Comparison of ENCODE assay signal across 1 cellular context in genomic region chr14:20631821-20632389, GRCh38.
A peak's percentile ranks its signal among the peaks of the same experiment; 100 is the strongest.
TF ChIP-seq lines count a peak whose summit lies in the region.

No MANE protein-coding gene starts in this region.

TF ChIP-seq in HepG2, 621 proteins besides CTCF, POLR2A, EP300 and RAD21 (continued from another document and continues in another):
- 0 out of 2 replicates have a peak, but pooled peaks have one; percentile 41 for TF ChIP-seq GLMP (CRISPR knock-in tag; IDR thresholded peaks at IDR 0.05; ENCODE audit: borderline replicate concordance)
- TF ChIP-seq ZSCAN9 (CRISPR knock-in tag; IDR thresholded peaks at IDR 0.05; ENCODE audit: borderline replicate concordance) = 0 out of 2 replicates have a peak, but pooled peaks have one; percentile 18
- no peak for TF ChIP-seq SOX13 (IDR thresholded peaks at IDR 0.05)
- 0 out of 4 replicates have a peak, but pooled peaks of 1 of the 2 experiments have one; percentile 10 for TF ChIP-seq SOX13 (CRISPR knock-in tag; conservative IDR thresholded peaks at IDR 0.05 in 1 of 2, IDR thresholded peaks at IDR 0.05 in 1 of 2)
- TF ChIP-seq NFATC3 (CRISPR knock-in tag; IDR thresholded peaks at IDR 0.05) = no peak
- TF ChIP-seq RBAK (CRISPR knock-in tag; IDR thresholded peaks at IDR 0.05) = no peak
- TF ChIP-seq TBX2 (CRISPR knock-in tag; IDR thresholded peaks at IDR 0.05; ENCODE audit: borderline replicate concordance) = 0 out of 2 replicates have a peak, but pooled peaks have one; percentile 29
- TF ChIP-seq ZNF552 (CRISPR knock-in tag; IDR thresholded peaks at IDR 0.05; ENCODE audit: borderline replicate concordance) = no peak
- TF ChIP-seq MTERF4 (CRISPR knock-in tag; IDR thresholded peaks at IDR 0.05) = no peak
- TF ChIP-seq ZBTB3 (CRISPR knock-in tag; IDR thresholded peaks at IDR 0.05; ENCODE audit: borderline replicate concordance, low read depth) = no peak
- TF ChIP-seq SP4 (CRISPR knock-in tag; IDR thresholded peaks at IDR 0.05) = 0 out of 2 replicates have a peak, but pooled peaks have one; percentile 22
- TF ChIP-seq GATAD2A (CRISPR knock-in tag; IDR thresholded peaks at IDR 0.05) = peak; percentile 25; the same call in 1 of the 2 replicates
- no peak for TF ChIP-seq ZFY (CRISPR knock-in tag; IDR thresholded peaks at IDR 0.05)
- 0 out of 2 replicates have a peak, but pooled peaks have one; percentile 38 for TF ChIP-seq FOSL2 (CRISPR knock-in tag; IDR thresholded peaks at IDR 0.05)
- TF ChIP-seq SNAPC4 (CRISPR knock-in tag; IDR thresholded peaks at IDR 0.05) = no peak
- peak; percentile 85 for TF ChIP-seq SAP130 (CRISPR knock-in tag; IDR thresholded peaks at IDR 0.05; ENCODE audit: low read depth)
- TF ChIP-seq ZNF468 (CRISPR knock-in tag; IDR thresholded peaks at IDR 0.05) = no peak
- 0 out of 2 replicates have a peak, but pooled peaks have one; percentile 52 for TF ChIP-seq ZFP41 (CRISPR knock-in tag; IDR thresholded peaks at IDR 0.05; ENCODE audit: borderline replicate concordance)
- peak; percentile 61 to 92 for TF ChIP-seq REST (IDR thresholded peaks at IDR 0.05; ENCODE audit: borderline replicate concordance in 1 of 2, low read depth in 1 of 2, low read length in 2 of 2)
- no peak for TF ChIP-seq ZNF446 (CRISPR knock-in tag; IDR thresholded peaks at IDR 0.05)
- 0 out of 4 replicates have a peak, but pooled peaks of 1 of the 2 experiments have one; percentile 23 for TF ChIP-seq KLF16 (CRISPR knock-in tag; IDR thresholded peaks at IDR 0.05)
- no peak for TF ChIP-seq ZBTB38 (CRISPR knock-in tag; IDR thresholded peaks at IDR 0.05)
- TF ChIP-seq ZSCAN31 (CRISPR knock-in tag; IDR thresholded peaks at IDR 0.05; ENCODE audit: low read depth) = 0 out of 2 replicates have a peak, but pooled peaks have one; percentile 52
- peak; percentile 60; the same call in 1 of the 2 replicates for TF ChIP-seq ZNF772 (CRISPR knock-in tag; IDR thresholded peaks at IDR 0.05)
- TF ChIP-seq, protein P1, sequence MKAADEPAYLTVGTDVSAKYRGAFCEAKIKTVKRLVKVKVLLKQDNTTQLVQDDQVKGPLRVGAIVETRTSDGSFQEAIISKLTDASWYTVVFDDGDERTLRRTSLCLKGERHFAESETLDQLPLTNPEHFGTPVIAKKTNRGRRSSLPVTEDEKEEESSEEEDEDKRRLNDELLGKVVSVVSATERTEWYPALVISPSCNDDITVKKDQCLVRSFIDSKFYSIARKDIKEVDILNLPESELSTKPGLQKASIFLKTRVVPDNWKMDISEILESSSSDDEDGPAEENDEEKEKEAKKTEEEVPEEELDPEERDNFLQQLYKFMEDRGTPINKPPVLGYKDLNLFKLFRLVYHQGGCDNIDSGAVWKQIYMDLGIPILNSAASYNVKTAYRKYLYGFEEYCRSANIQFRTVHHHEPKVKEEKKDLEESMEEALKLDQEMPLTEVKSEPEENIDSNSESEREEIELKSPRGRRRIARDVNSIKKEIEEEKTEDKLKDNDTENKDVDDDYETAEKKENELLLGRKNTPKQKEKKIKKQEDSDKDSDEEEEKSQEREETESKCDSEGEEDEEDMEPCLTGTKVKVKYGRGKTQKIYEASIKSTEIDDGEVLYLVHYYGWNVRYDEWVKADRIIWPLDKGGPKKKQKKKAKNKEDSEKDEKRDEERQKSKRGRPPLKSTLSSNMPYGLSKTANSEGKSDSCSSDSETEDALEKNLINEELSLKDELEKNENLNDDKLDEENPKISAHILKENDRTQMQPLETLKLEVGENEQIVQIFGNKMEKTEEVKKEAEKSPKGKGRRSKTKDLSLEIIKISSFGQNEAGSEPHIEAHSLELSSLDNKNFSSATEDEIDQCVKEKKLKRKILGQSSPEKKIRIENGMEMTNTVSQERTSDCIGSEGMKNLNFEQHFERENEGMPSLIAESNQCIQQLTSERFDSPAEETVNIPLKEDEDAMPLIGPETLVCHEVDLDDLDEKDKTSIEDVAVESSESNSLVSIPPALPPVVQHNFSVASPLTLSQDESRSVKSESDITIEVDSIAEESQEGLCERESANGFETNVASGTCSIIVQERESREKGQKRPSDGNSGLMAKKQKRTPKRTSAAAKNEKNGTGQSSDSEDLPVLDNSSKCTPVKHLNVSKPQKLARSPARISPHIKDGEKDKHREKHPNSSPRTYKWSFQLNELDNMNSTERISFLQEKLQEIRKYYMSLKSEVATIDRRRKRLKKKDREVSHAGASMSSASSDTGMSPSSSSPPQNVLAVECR (CRISPR knock-in tag; IDR thresholded peaks at IDR 0.05; ENCODE audit: borderline replicate concordance) = peak; percentile 56; the same call in 1 of the 2 replicates
- 0 out of 2 replicates have a peak, but pooled peaks have one; percentile 30 for TF ChIP-seq GATAD1 (CRISPR knock-in tag; IDR thresholded peaks at IDR 0.05)
- 0 out of 2 replicates have a peak, but pooled peaks have one; percentile 25 for TF ChIP-seq ZNF558 (CRISPR knock-in tag; IDR thresholded peaks at IDR 0.05; ENCODE audit: borderline replicate concordance)
- TF ChIP-seq ZMYM4 (CRISPR knock-in tag; IDR thresholded peaks at IDR 0.05) = peak; percentile 50; the same call in 1 of the 2 replicates
- TF ChIP-seq ZNF614 (CRISPR knock-in tag; IDR thresholded peaks at IDR 0.05; ENCODE audit: borderline replicate concordance) = peak; percentile 65; the same call in 1 of the 2 replicates
- no peak for TF ChIP-seq TMF1 (CRISPR knock-in tag; IDR thresholded peaks at IDR 0.05; ENCODE audit: low read depth)
- no peak for TF ChIP-seq ZFP36 (IDR thresholded peaks at IDR 0.05; ENCODE audit: borderline replicate concordance, low read depth, low read length, partially characterized antibody)
- peak; percentile 52; the same call in 1 of the 2 replicates for TF ChIP-seq ZNF788 (CRISPR knock-in tag; IDR thresholded peaks at IDR 0.05; ENCODE audit: borderline replicate concordance)
- no peak for TF ChIP-seq CBFB (CRISPR knock-in tag; IDR thresholded peaks at IDR 0.05)
- no peak for TF ChIP-seq ARID2 (CRISPR knock-in tag; IDR thresholded peaks at IDR 0.05; ENCODE audit: borderline replicate concordance)
- 0 out of 2 replicates have a peak, but pooled peaks have one; percentile 10 for TF ChIP-seq ZNF501 (CRISPR knock-in tag; IDR thresholded peaks at IDR 0.05)
- TF ChIP-seq FOXO4 (CRISPR knock-in tag; conservative IDR thresholded peaks at IDR 0.05) = 0 out of 2 replicates have a peak, but pooled peaks have one; percentile 25
- no peak for TF ChIP-seq CAMTA2 (CRISPR knock-in tag; IDR thresholded peaks at IDR 0.05; ENCODE audit: borderline replicate concordance)
- TF ChIP-seq, protein P2, sequence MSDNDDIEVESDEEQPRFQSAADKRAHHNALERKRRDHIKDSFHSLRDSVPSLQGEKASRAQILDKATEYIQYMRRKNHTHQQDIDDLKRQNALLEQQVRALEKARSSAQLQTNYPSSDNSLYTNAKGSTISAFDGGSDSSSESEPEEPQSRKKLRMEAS (IDR thresholded peaks at IDR 0.05) = 0 out of 2 replicates have a peak, but pooled peaks have one; percentile 18
- no peak for TF ChIP-seq HMG20B (CRISPR knock-in tag; conservative IDR thresholded peaks at IDR 0.05)
- peak; percentile 28; the same call in 1 of the 2 replicates for TF ChIP-seq ZNF350 (CRISPR knock-in tag; IDR thresholded peaks at IDR 0.05; ENCODE audit: borderline replicate concordance, low read depth)
- 0 out of 2 replicates have a peak, but pooled peaks have one; percentile 30 for TF ChIP-seq ESRRA (CRISPR knock-in tag; IDR thresholded peaks at IDR 0.05; ENCODE audit: low read depth)
- TF ChIP-seq, protein P3, sequence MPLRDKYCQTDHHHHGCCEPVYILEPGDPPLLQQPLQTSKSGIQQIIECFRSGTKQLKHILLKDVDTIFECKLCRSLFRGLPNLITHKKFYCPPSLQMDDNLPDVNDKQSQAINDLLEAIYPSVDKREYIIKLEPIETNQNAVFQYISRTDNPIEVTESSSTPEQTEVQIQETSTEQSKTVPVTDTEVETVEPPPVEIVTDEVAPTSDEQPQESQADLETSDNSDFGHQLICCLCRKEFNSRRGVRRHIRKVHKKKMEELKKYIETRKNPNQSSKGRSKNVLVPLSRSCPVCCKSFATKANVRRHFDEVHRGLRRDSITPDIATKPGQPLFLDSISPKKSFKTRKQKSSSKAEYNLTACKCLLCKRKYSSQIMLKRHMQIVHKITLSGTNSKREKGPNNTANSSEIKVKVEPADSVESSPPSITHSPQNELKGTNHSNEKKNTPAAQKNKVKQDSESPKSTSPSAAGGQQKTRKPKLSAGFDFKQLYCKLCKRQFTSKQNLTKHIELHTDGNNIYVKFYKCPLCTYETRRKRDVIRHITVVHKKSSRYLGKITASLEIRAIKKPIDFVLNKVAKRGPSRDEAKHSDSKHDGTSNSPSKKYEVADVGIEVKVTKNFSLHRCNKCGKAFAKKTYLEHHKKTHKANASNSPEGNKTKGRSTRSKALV (CRISPR knock-in tag; IDR thresholded peaks at IDR 0.05) = peak; percentile 84; the same call in 1 of the 2 replicates
- no peak for TF ChIP-seq MBNL3 (CRISPR knock-in tag; conservative IDR thresholded peaks at IDR 0.05)
- no peak for TF ChIP-seq SRF (IDR thresholded peaks at IDR 0.05; ENCODE audit: low read depth, low read length)
